8 cellular contexts compared by ENCODE assay signal in the genomic region with DNA sequence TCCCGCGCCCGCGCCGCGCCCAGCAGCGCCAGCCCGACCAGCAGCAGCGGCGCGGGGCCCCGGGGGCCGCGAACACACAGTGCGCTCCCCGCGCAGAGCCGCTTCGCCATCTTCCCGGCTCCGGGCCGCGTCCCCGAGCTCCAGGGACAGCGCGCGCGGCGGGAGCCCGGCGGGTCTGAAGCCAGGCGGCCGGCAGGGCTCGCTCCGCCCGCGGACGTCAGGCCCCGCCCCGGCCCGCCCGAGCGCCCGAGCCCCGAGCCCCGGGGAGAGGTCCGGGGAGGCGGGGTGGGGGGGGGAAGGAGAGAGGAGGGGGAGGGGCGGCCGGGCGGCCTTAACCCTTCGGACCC. TPM values are rescaled to one million over a fixed set of nuclear protein-coding genes. Genes with fewer than 3 reads are reported as not detected.
A peak's percentile ranks its signal among the peaks of the same experiment; 100 is the strongest.
DNase-seq lines count a peak whose midpoint lies in the region; ATAC-seq, FAIRE-seq and TF ChIP-seq lines count a peak whose summit lies in the region.

A gene with protein sequence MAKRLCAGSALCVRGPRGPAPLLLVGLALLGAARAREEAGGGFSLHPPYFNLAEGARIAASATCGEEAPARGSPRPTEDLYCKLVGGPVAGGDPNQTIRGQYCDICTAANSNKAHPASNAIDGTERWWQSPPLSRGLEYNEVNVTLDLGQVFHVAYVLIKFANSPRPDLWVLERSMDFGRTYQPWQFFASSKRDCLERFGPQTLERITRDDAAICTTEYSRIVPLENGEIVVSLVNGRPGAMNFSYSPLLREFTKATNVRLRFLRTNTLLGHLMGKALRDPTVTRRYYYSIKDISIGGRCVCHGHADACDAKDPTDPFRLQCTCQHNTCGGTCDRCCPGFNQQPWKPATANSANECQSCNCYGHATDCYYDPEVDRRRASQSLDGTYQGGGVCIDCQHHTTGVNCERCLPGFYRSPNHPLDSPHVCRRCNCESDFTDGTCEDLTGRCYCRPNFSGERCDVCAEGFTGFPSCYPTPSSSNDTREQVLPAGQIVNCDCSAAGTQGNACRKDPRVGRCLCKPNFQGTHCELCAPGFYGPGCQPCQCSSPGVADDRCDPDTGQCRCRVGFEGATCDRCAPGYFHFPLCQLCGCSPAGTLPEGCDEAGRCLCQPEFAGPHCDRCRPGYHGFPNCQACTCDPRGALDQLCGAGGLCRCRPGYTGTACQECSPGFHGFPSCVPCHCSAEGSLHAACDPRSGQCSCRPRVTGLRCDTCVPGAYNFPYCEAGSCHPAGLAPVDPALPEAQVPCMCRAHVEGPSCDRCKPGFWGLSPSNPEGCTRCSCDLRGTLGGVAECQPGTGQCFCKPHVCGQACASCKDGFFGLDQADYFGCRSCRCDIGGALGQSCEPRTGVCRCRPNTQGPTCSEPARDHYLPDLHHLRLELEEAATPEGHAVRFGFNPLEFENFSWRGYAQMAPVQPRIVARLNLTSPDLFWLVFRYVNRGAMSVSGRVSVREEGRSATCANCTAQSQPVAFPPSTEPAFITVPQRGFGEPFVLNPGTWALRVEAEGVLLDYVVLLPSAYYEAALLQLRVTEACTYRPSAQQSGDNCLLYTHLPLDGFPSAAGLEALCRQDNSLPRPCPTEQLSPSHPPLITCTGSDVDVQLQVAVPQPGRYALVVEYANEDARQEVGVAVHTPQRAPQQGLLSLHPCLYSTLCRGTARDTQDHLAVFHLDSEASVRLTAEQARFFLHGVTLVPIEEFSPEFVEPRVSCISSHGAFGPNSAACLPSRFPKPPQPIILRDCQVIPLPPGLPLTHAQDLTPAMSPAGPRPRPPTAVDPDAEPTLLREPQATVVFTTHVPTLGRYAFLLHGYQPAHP (N-terminal part only) (minus strand): TSS at position 177 of the 347 bp plus-strand sequence. CDS start 67 bp downstream, at position 110.

- peaks cover 14% of the 10 kb centered on the region for H3K23me2 ChIP-seq in H1 (ENCODE audit: low read depth, low read length)

- H2AFZ ChIP-seq in H1 (ENCODE audit: low read length) (no peak within 1 kb of the TSS), mesenchymal stem cell (ENCODE audit: low read depth, low read length) (no peak within 1 kb of the TSS)

- H3K23ac ChIP-seq in H1 (ENCODE audit: insufficient read length) (no peak within 1 kb of the TSS), mesenchymal stem cell (ENCODE audit: low read length in 2 of 2) (peak within 1 kb of the TSS in 1 of 2 experiments; percentile 30)

- H3K27me3 ChIP-seq in AG04450 (ENCODE audit: control insufficient read depth, insufficient read depth, low read length) = no peaks in the 10 kb centered on the region
- H3K27me3 ChIP-seq in H1 (replicated peaks in 1 of 4; ENCODE audit: control insufficient read depth in 3 of 4, extremely low read depth in 1 of 4, insufficient read depth in 3 of 4, low read length in 3 of 4) = no peaks in the 10 kb centered on the region
- H3K27me3 ChIP-seq in mesenchymal stem cell (ENCODE audit: control insufficient read depth in 1 of 2, insufficient read depth in 1 of 2, low read length in 2 of 2) = peaks cover 0 to 3% of the 10 kb centered on the region in 2 experiments
- H3K27me3 ChIP-seq in upper lobe of left lung = peaks cover 0 to 29% (median 2%) of the 10 kb centered on the region in 4 donors

- no peak for FAIRE-seq in H1 (lab: Jason Lieb, UNC)

- H2BK5ac ChIP-seq in H1 (ENCODE audit: low read depth, low read length) (peak within 1 kb of the TSS; percentile 99), mesenchymal stem cell (ENCODE audit: low read depth, low read length, poor library complexity, severe bottlenecking) (peak within 1 kb of the TSS; percentile 96)

- TF ChIP-seq RAD21 in H1 (IDR thresholded peaks at IDR 0.05 in 1 of 2, conservative IDR thresholded peaks at IDR 0.05 in 1 of 2; ENCODE audit: low read depth in 2 of 2, low read length in 2 of 2) = no peak

- peak within 1 kb of the TSS; percentile 86; the same call in 1 of the 2 replicates for H2BK20ac ChIP-seq in H1 (ENCODE audit: low read length)

- H3K9ac ChIP-seq in H1 (replicated peaks in 1 of 4; ENCODE audit: extremely low read depth in 1 of 4, low read depth in 3 of 4, low read length in 3 of 4) (peak within 1 kb of the TSS; percentile 25 to 83 (median 64)), mesenchymal stem cell (ENCODE audit: low read length) (peak within 1 kb of the TSS; percentile 63)

- no peak for DNase-seq in AG04450 (ENCODE audit: low read depth, low spot score)
- peak; percentile 75 for DNase-seq in RPMI8226
- DNase-seq in H1 (ENCODE audit: low read depth in 1 of 2, low spot score in 2 of 2) = no peak
- DNase-seq in mesenchymal stem cell = no peak
- peak; percentile 66 to 93 for DNase-seq in upper lobe of left lung

- peaks cover 7 to 10% of the 10 kb centered on the region in 2 experiments for H4K20me1 ChIP-seq in H1 (replicated peaks in 1 of 2; ENCODE audit: control insufficient read depth in 1 of 2, insufficient read depth in 2 of 2, low read length in 2 of 2)

- peaks cover 11 to 41% of the 10 kb centered on the region in 2 experiments; a peak in 3 of 4 replicates for H3K79me2 ChIP-seq in H1 (ENCODE audit: control insufficient read depth in 1 of 2, insufficient read depth in 2 of 2, low read length in 2 of 2)

- no peak for TF ChIP-seq EP300 in H1 (IDR thresholded peaks at IDR 0.05; ENCODE audit: borderline replicate concordance in 1 of 2, low read depth in 2 of 2, low read length in 2 of 2)
- TF ChIP-seq EP300 in upper lobe of left lung (IDR thresholded peaks at IDR 0.05) = no peak

- no peak; a peak in 1 of 3 replicates for TF ChIP-seq POLR2A in H1 (IDR thresholded peaks at IDR 0.05; ENCODE audit: control extremely low read depth in 1 of 2, low read depth in 2 of 2, low read length in 2 of 2)
- TF ChIP-seq POLR2A in upper lobe of left lung (IDR thresholded peaks at IDR 0.05) = peak in 3 of 4 donors; percentile 16 to 79 (median 71)

- H4K8ac ChIP-seq in H1 (ENCODE audit: extremely low read depth, insufficient read depth, low read length) (peak within 1 kb of the TSS; percentile 83), mesenchymal stem cell (ENCODE audit: low read length) (peak within 1 kb of the TSS; percentile 54)

- POLR2A ChIA-PET in AG04450 (lab: Yijun Ruan, JAX) = no interaction called here
- POLR2A ChIA-PET in H1 (lab: Charles Lee; ENCODE audit: partially characterized antibody) = interaction anchor here (1.3 to 12.6 kb wide), 8 partner anchors 11 to 63 kb away, joined by 4 to 213 read pairs (median 66); partner anchors contain the start of genes ADRM1 and RPS21

- peak within 1 kb of the TSS; percentile 92; the same call in 1 of the 2 replicates for H2BK15ac ChIP-seq in H1 (ENCODE audit: low read length)
- peak within 1 kb of the TSS; percentile 97 for H2BK15ac ChIP-seq in mesenchymal stem cell (ENCODE audit: low read depth, poor library complexity, severe bottlenecking)

- H3K4me2 ChIP-seq in H1 (ENCODE audit: insufficient read depth in 1 of 2, low read depth in 2 of 2, low read length in 2 of 2) (peak within 1 kb of the TSS; percentile 85 to 86), mesenchymal stem cell (ENCODE audit: low read length, poor library complexity, severe bottlenecking) (peak within 1 kb of the TSS; percentile 92)

- H3K36me3 ChIP-seq in H1 (ENCODE audit: control insufficient read depth in 2 of 4, insufficient read depth in 4 of 4, low read length in 3 of 4) (peaks cover 0 to 2% (median under 1%) of the 10 kb centered on the region in 4 experiments; a peak in 3 of 8 replicates), mesenchymal stem cell (ENCODE audit: control insufficient read depth in 1 of 2, insufficient read depth in 2 of 2, low read depth in 1 of 2, low read length in 2 of 2) (peaks cover 0 to 33% of the 10 kb centered on the region in 2 experiments), upper lobe of left lung (peaks cover 0 to 4% (median 0%) of the 10 kb centered on the region in 4 donors)

- peak within 1 kb of the TSS; percentile 90; the same call in 1 of the 2 replicates for H2BK12ac ChIP-seq in H1 (ENCODE audit: low read depth, low read length)
- peak within 1 kb of the TSS; percentile 49 to 66 for H2BK12ac ChIP-seq in mesenchymal stem cell (ENCODE audit: low read length in 2 of 2)

- TF ChIP-seq CTCF in AG04450 (IDR thresholded peaks at IDR 0.05; ENCODE audit: low read depth, low read length) = no peak
- no peak for TF ChIP-seq CTCF in H1 (IDR thresholded peaks at IDR 0.05; ENCODE audit: control extremely low read depth in 1 of 3, insufficient read depth in 1 of 3, low read depth in 1 of 3, low read length in 3 of 3)
- TF ChIP-seq CTCF in upper lobe of left lung (IDR thresholded peaks at IDR 0.05) = no peak

- H3K14ac ChIP-seq in H1 (ENCODE audit: insufficient read length) (no peak within 1 kb of the TSS), mesenchymal stem cell (ENCODE audit: low read length in 2 of 2) (peak within 1 kb of the TSS; percentile 9 to 63)

- H3K9me3 ChIP-seq in AG04450 (ENCODE audit: control insufficient read depth, insufficient read depth, low read length) = no peaks in the 10 kb centered on the region; the same call in 1 of the 2 replicates
- H3K9me3 ChIP-seq in H1 (ENCODE audit: insufficient read depth in 2 of 2, low read depth in 1 of 2, low read length in 1 of 2) = no peaks in the 10 kb centered on the region
- H3K9me3 ChIP-seq in mesenchymal stem cell (ENCODE audit: control insufficient read depth, low read length) = no peaks in the 10 kb centered on the region
- no peaks in the 10 kb centered on the region for H3K9me3 ChIP-seq in upper lobe of left lung

- ATAC-seq in GM18867 (IDR thresholded peaks at IDR 0.05; ENCODE audit: unreplicated experiment) (peak; percentile 42), upper lobe of left lung (ENCODE audit: low FRiP score in 2 of 2) (peak in 1 of 2 donors; percentile 46), GM21576 (IDR thresholded peaks at IDR 0.05; ENCODE audit: unreplicated experiment) (no peak), GM21360 (IDR thresholded peaks at IDR 0.05; ENCODE audit: unreplicated experiment) (no peak)

- peak within 1 kb of the TSS; percentile 99 for H3K4ac ChIP-seq in H1 (replicated peaks; ENCODE audit: insufficient read length, low read depth, low read length)
- H3K4ac ChIP-seq in mesenchymal stem cell (ENCODE audit: low read depth in 1 of 2, low read length in 2 of 2) = peak within 1 kb of the TSS; percentile 63 to 77

- H3K79me1 ChIP-seq in H1 (ENCODE audit: low read depth, low read length) (peaks cover 10% of the 10 kb centered on the region), mesenchymal stem cell (replicated peaks; ENCODE audit: low read length, poor library complexity, severe bottlenecking) (no peaks in the 10 kb centered on the region)

- H4K91ac ChIP-seq in H1 (replicated peaks; ENCODE audit: insufficient read length, low read length) (peak within 1 kb of the TSS; percentile 98), mesenchymal stem cell (ENCODE audit: low read length) (peak within 1 kb of the TSS; percentile 94)

- H3K4me3 ChIP-seq in AG04450 (ENCODE audit: low read depth, low read length) = peak within 1 kb of the TSS; percentile 62
- peak within 1 kb of the TSS; percentile 76 to 94 (median 77) for H3K4me3 ChIP-seq in H1 (ENCODE audit: extremely low read depth in 1 of 4, insufficient read depth in 2 of 4, low read depth in 3 of 4, low read length in 4 of 4)
- peak within 1 kb of the TSS; percentile 79 to 80 for H3K4me3 ChIP-seq in mesenchymal stem cell (ENCODE audit: insufficient read depth in 1 of 2, low read depth in 1 of 2, low read length in 2 of 2)
- peak within 1 kb of the TSS; percentile 61 to 94 (median 90) for H3K4me3 ChIP-seq in upper lobe of left lung

- CTCF ChIA-PET in AG04450 (lab: Charles Lee) = no interaction called here
- CTCF ChIA-PET in H1 (lab: Charles Lee; ENCODE audit: partially characterized antibody) = interaction anchor here (1.0 to 10.9 kb wide), 4 partner anchors 11 to 61 kb away, joined by 3 to 212 read pairs (median 16); partner anchors contain the start of gene RPS21

- peak within 1 kb of the TSS; percentile 58; the same call in 1 of the 2 replicates for H2AK5ac ChIP-seq in H1 (ENCODE audit: low read depth, low read length)
- H2AK5ac ChIP-seq in mesenchymal stem cell (ENCODE audit: low read length, severe bottlenecking) = peak within 1 kb of the TSS; percentile 28

- H3K4me1 ChIP-seq in H1 (replicated peaks in 1 of 4; ENCODE audit: control insufficient read depth in 3 of 4, insufficient read depth in 4 of 4, low read length in 3 of 4) = peaks cover 15 to 72% (median 63%) of the 10 kb centered on the region in 4 experiments
- peaks cover 81% of the 10 kb centered on the region for H3K4me1 ChIP-seq in mesenchymal stem cell (ENCODE audit: control insufficient read depth, insufficient read depth, low read depth, low read length)
- H3K4me1 ChIP-seq in upper lobe of left lung = peaks cover 63 to 93% (median 82%) of the 10 kb centered on the region in 4 donors

- H3K56ac ChIP-seq in H1 (replicated peaks; ENCODE audit: insufficient read length, low read depth, low read length) = peak within 1 kb of the TSS; percentile 87

- H3K18ac ChIP-seq in H1 (ENCODE audit: extremely low read depth, low read length) (peak within 1 kb of the TSS; percentile 95), mesenchymal stem cell (ENCODE audit: low read depth in 1 of 2, low read length in 2 of 2) (peak within 1 kb of the TSS; percentile 84 to 90)

- H2BK120ac ChIP-seq in H1 (replicated peaks; ENCODE audit: low read depth, low read length) (peak within 1 kb of the TSS; percentile 90), mesenchymal stem cell (ENCODE audit: low read depth, low read length) (peak within 1 kb of the TSS; percentile 90)

- H3K27ac ChIP-seq in AG04450 (ENCODE audit: low read depth, low read length) = no peak within 1 kb of the TSS
- H3K27ac ChIP-seq in H1 (ENCODE audit: low read depth, low read length) = peak within 1 kb of the TSS; percentile 50; the same call in 1 of the 2 replicates
- peak within 1 kb of the TSS; percentile 93 for H3K27ac ChIP-seq in mesenchymal stem cell (ENCODE audit: low read length, poor library complexity, severe bottlenecking)
- peak within 1 kb of the TSS; percentile 92 to 98 (median 95) for H3K27ac ChIP-seq in upper lobe of left lung

- H4K5ac ChIP-seq in H1 (ENCODE audit: insufficient read length, low read depth, low read length) = peak within 1 kb of the TSS; percentile 96

- no CpG with 5 or more reads among the region's 52 CpGs for WGBS in H1 (ENCODE audit: extremely low coverage in 1 of 2, insufficient coverage in 1 of 2, insufficient read length in 1 of 2, insufficient replicate concordance in 2 of 2, low coverage in 1 of 2, low lambda C conversion rate in 2 of 2, missing lambda C conversion rate in 1 of 2), 2 experiments
- no CpG with 5 or more reads among the region's 52 CpGs for WGBS in mesenchymal stem cell
- no CpG with 5 or more reads among the region's 52 CpGs for WGBS in upper lobe of left lung, 2 donors

RNA-seq across cellular contexts. Expression of the gene that starts here (rescaled TPM):
- polyA plus RNA-seq in AG04450 (2011; rRNA removed) = 1.9 and 3.8 TPM in 2 replicates
- 2.8 and 3.5 TPM in 2 replicates for polyA minus RNA-seq in AG04450 (2011; rRNA and poly(A)+ RNA removed)
- 210 and 225 TPM in 2 replicates for total RNA-seq in H1 (2021; fragmentation: NEBNext Ultra II Directional; extraction: Animal tissue kit (Norgen Biotek cat#: 25700))
- polyA plus RNA-seq in H1 (2011; rRNA removed) = 34.4 and 90.7 TPM in 2 replicates
- polyA plus RNA-seq in H1 (2011; cell fraction: cytosol; rRNA removed) = 57.6 TPM
- polyA plus RNA-seq in H1 (2011; cell fraction: nucleus; rRNA removed) = 648 TPM
- polyA plus RNA-seq in H1 (2012, experiment 1 of 2) = 136 to 235 TPM (median 223 TPM) in 4 replicates
- 130 TPM for polyA plus RNA-seq in H1 (2012, experiment 2 of 2)
- polyA plus RNA-seq in H1 (2013, experiment 1 of 2) = 107 TPM
- polyA plus RNA-seq in H1 (2013, experiment 2 of 2) = 82.4 TPM
- 24.2 and 31.4 TPM in 2 replicates for polyA minus RNA-seq in H1 (2011; rRNA and poly(A)+ RNA removed)
- polyA minus RNA-seq in H1 (2011; cell fraction: cytosol; rRNA and poly(A)+ RNA removed) = 70.1 TPM
- 212 TPM for polyA minus RNA-seq in H1 (2011; cell fraction: nucleus; rRNA and poly(A)+ RNA removed)
- polyA plus RNA-seq in mesenchymal stem cell (2013, experiment 1 of 2) = 70.0 TPM
- polyA plus RNA-seq in mesenchymal stem cell (2013, experiment 2 of 2) = 65.1 TPM
- total RNA-seq in upper lobe of left lung = 1,000 to 10,000 TPM in 1 of 6 donors, 100 to 1,000 TPM in 5; 176 to 1,019 (median 307) TPM

Comparison
In these comparisons a context has a peak if more than half of its experiments do, and no peak if none do; other contexts are left out.
1. DNase-seq: peak in RPMI8226 (single experiment) and upper lobe of left lung (2 of 2); none in AG04450 (single experiment), H1 (0 of 2) and mesenchymal stem cell (single experiment).
2. POLR2A ChIP-seq: peak in upper lobe of left lung (3 of 4); none in H1 (0 of 2).
3. Peak in every context shown above with its lines, with median percentiles within 50 percentile points of each other: H3K4me3 ChIP-seq.